Comparison of ENCODE assay signal across 2 cellular contexts in genomic region chr1:100882622-100883186, GRCh38.
TF ChIP-seq lines count a peak whose summit lies in the region.

No MANE protein-coding gene starts in this region.

TF ChIP-seq in liver, 16 proteins besides CTCF, POLR2A, EP300 and RAD21:
- TF ChIP-seq TAF1 (conservative IDR thresholded peaks at IDR 0.05) (no peak), NR2F2 (IDR thresholded peaks at IDR 0.05) (peak; percentile 9), REST (IDR thresholded peaks at IDR 0.05) (no peak)
TF ChIP-seq in liver: peak in this region for 1.

TF ChIP-seq in HepG2, 621 proteins besides CTCF, POLR2A, EP300 and RAD21:
- TF ChIP-seq ZNF12 (CRISPR knock-in tag; IDR thresholded peaks at IDR 0.05) (no peak), ZBTB2 (CRISPR knock-in tag; IDR thresholded peaks at IDR 0.05; ENCODE audit: low read depth) (no peak), NCOA2 (CRISPR knock-in tag; IDR thresholded peaks at IDR 0.05) (no peak), TEAD3 (CRISPR knock-in tag; optimal IDR thresholded peaks at IDR 0.05; ENCODE audit: borderline replicate concordance) (no peak), TEF (CRISPR knock-in tag; IDR thresholded peaks at IDR 0.05) (no peak), ZNF883 (CRISPR knock-in tag; IDR thresholded peaks at IDR 0.05; ENCODE audit: not compliant biosample characterization) (no peak), ZNF775 (CRISPR knock-in tag; IDR thresholded peaks at IDR 0.05; ENCODE audit: borderline replicate concordance) (no peak), MXD3 (CRISPR knock-in tag; IDR thresholded peaks at IDR 0.05) (no peak), ZNF101 (CRISPR knock-in tag; IDR thresholded peaks at IDR 0.05; ENCODE audit: borderline replicate concordance, low read depth) (no peak), DDIT3 (CRISPR knock-in tag; IDR thresholded peaks at IDR 0.05) (no peak), SSRP1 (CRISPR knock-in tag; IDR thresholded peaks at IDR 0.05) (no peak), ZMAT5 (CRISPR knock-in tag; IDR thresholded peaks at IDR 0.05; ENCODE audit: borderline replicate concordance, low read depth) (no peak), ZSCAN12 (CRISPR knock-in tag; IDR thresholded peaks at IDR 0.05) (no peak)
